Comparison of ENCODE assay signal across 9 cellular contexts in genomic region chr13:33349314-33349995, GRCh38.
DNase-seq lines count a peak whose midpoint lies in the region; ATAC-seq and TF ChIP-seq lines count a peak whose summit lies in the region.
"Had no signal": no experiment of that assay in that cellular context is flagged by ENCODE, and none has a peak within 500 bp of the region (broad histone marks: within the 10 kb centered on the region; RNA-seq: fewer than 3 reads in every experiment).

No MANE protein-coding gene starts in this region.

- no peaks in the 10 kb centered on the region for H3K9me3 Mint-ChIP-seq in endothelial cell (ENCODE audit: unreplicated experiment)
- no peaks in the 10 kb centered on the region for H3K9me3 Mint-ChIP-seq in mesothelial cell of epicardium

- ATAC-seq in HG03342 (IDR thresholded peaks at IDR 0.05; ENCODE audit: unreplicated experiment) = no peak
- no peak for ATAC-seq in HG02678 (IDR thresholded peaks at IDR 0.05; ENCODE audit: unreplicated experiment)

- H3K36me3 Mint-ChIP-seq in endothelial cell (ENCODE audit: low read depth, unreplicated experiment) (peaks cover 18% of the 10 kb centered on the region), mesothelial cell of epicardium (no peaks in the 10 kb centered on the region)

- in situ Hi-C loops in transverse colon (cut with MboI; ENCODE audit: low pct_ligation_motif_present in 1 of 4, low pct_unique_long_range_greater_than_20kb in 1 of 4, low sequenced_read_pairs in 3 of 4) = no loop called here

- H3K4me1 ChIP-seq in transverse colon = peaks cover 0 to 28% (median 20%) of the 10 kb centered on the region in 4 donors

- no peak for TF ChIP-seq EP300 in transverse colon (IDR thresholded peaks at IDR 0.05; ENCODE audit: low read depth)

- WGBS in transverse colon (ENCODE audit: low coverage in 1 of 2), 2 donors = 28% methylated on average over 20 of the region's 20 CpGs; no CpG with 5 or more reads in 1 of the 2 donors

- H3K27ac Mint-ChIP-seq in endothelial cell (ENCODE audit: unreplicated experiment) (no peak overlapping the region), mesothelial cell of epicardium (no peak overlapping the region)

- H3K36me3 ChIP-seq in MG63 (peaks cover 20% of the 10 kb centered on the region), transverse colon (no peaks in the 10 kb centered on the region)

- H3K27me3 ChIP-seq in MG63 = no peaks in the 10 kb centered on the region
- H3K27me3 ChIP-seq in transverse colon = no peaks in the 10 kb centered on the region

- TF ChIP-seq CTCF in endothelial cell (IDR thresholded peaks at IDR 0.05; ENCODE audit: unreplicated experiment) (no peak), mesothelial cell of epicardium (IDR thresholded peaks at IDR 0.05; ENCODE audit: unreplicated experiment) (no peak), transverse colon (IDR thresholded peaks at IDR 0.05) (no peak)

- H3K9me3 ChIP-seq in MG63 = no peaks in the 10 kb centered on the region
- no peaks in the 10 kb centered on the region for H3K9me3 ChIP-seq in transverse colon

- intact Hi-C loops in transverse colon (cut with DNase I; ENCODE audit: low total_unique reads) = no loop called here

- H3K27me3 Mint-ChIP-seq in endothelial cell (ENCODE audit: unreplicated experiment) (peaks cover 5% of the 10 kb centered on the region), mesothelial cell of epicardium (ENCODE audit: low read depth) (peaks cover 32% of the 10 kb centered on the region)

- peak overlapping the region; percentile 90 for H3K4me3 Mint-ChIP-seq in endothelial cell (ENCODE audit: unreplicated experiment)
- peak overlapping the region; percentile 71 for H3K4me3 Mint-ChIP-seq in mesothelial cell of epicardium

- H3K4me1 Mint-ChIP-seq in endothelial cell (ENCODE audit: unreplicated experiment) (peaks cover 59% of the 10 kb centered on the region), mesothelial cell of epicardium (peaks cover 50% of the 10 kb centered on the region)

- peak overlapping the region; percentile 87 for H3K4me3 ChIP-seq in MG63
- H3K4me3 ChIP-seq in transverse colon = peak overlapping the region; percentile 57 to 87 (median 68)

- no peak for TF ChIP-seq POLR2A in transverse colon (IDR thresholded peaks at IDR 0.05)

- DNase-seq in MG63 = peak; percentile 47
- DNase-seq in endothelial cell (ENCODE audit: low spot score) = no peak
- no peak for DNase-seq in mesothelial cell of epicardium (ENCODE audit: low spot score in 2 of 2, unreplicated experiment in 2 of 2)
- peak; percentile 31 for DNase-seq in transverse colon
- DNase-seq in HPDE6-E6E7 (ENCODE audit: extremely low spot score) = no peak
- DNase-seq in NCI-H2081 (lab: John Stamatoyannopoulos, UW) = no peak
- DNase-seq: activated effector memory CD4-positive, alpha-beta T cell treated with anti-CD3 and anti-CD28 coated beads, Interleukin-2, amount 50 U/mL, for 16 hours had no signal

- peak overlapping the region; percentile 84 to 88 (median 88) for H3K27ac ChIP-seq in transverse colon

Comparison
In these comparisons a context has a peak if more than half of its experiments do, and no peak if none do; other contexts are left out.
1. DNase-seq: peak in MG63 (single experiment) and transverse colon (single experiment); none in endothelial cell (single experiment), mesothelial cell of epicardium (0 of 2), HPDE6-E6E7 (single experiment) and NCI-H2081 (0 of 2).